In genomic region chr14:35342160-35343010, GRCh38 we compare ENCODE assay signal across 9 cellular contexts. TPM values are rescaled to one million over a fixed set of nuclear protein-coding genes. Genes with fewer than 3 reads are reported as not detected.
DNase-seq lines count a peak whose midpoint lies in the region; ATAC-seq and TF ChIP-seq lines count a peak whose summit lies in the region.
"Had no signal": no experiment of that assay in that cellular context is flagged by ENCODE, and none has a peak within 500 bp of the region (broad histone marks: within the 10 kb centered on the region; RNA-seq: fewer than 3 reads in every experiment).

No MANE protein-coding gene starts in this region.

- H3K27ac ChIP-seq in SK-N-SH (ENCODE audit: low read depth in 2 of 2, low read length in 1 of 2) (peak overlapping the region; percentile 18 to 58), heart left ventricle (peak overlapping the region; percentile 85 to 99 (median 94)), gastrocnemius medialis (peak overlapping the region; percentile 94 to 99 (median 96))

- DNase-seq in Daoy (ENCODE audit: low read depth) (peak; percentile 46), SK-N-SH (no peak), heart left ventricle (peak; percentile 54 to 84 (median 77)), gastrocnemius medialis (peak; percentile 75 to 93), iPS-NIHi7 (ENCODE audit: extremely low spot score) (no peak)
- no peak for DNase-seq in effector CD8-positive, alpha-beta T cell (lab: John Stamatoyannopoulos, UW)
- DNase-seq: activated CD4-positive, alpha-beta T cell treated with anti-CD3 and anti-CD28 coated beads for 4 hours had no signal

- POLR2A ChIA-PET in SK-N-SH (lab: Yijun Ruan, JAX): interaction anchor here (1.4 kb wide), 1 partner anchor 43 kb away, joined by 6 read pairs; no protein-coding TSS in a partner anchor

- no peak for TF ChIP-seq POLR2A in heart left ventricle (IDR thresholded peaks at IDR 0.05)
- TF ChIP-seq POLR2A in gastrocnemius medialis (IDR thresholded peaks at IDR 0.05): peak; percentile 32 to 62

- H3K79me2 ChIP-seq in SK-N-SH (ENCODE audit: insufficient read depth): no peaks in the 10 kb centered on the region

- CTCF ChIA-PET in SK-N-SH (lab: Yijun Ruan, JAX): no interaction called here

- H3K9me3 ChIP-seq in SK-N-SH: no peaks in the 10 kb centered on the region
- H3K9me3 ChIP-seq in heart left ventricle: no peaks in the 10 kb centered on the region
- no peaks in the 10 kb centered on the region for H3K9me3 ChIP-seq in gastrocnemius medialis

- H3K36me3 ChIP-seq in SK-N-SH (replicated peaks in 1 of 2; ENCODE audit: control insufficient read depth in 1 of 2, insufficient read depth in 2 of 2, low read length in 1 of 2): no peaks in the 10 kb centered on the region
- no peaks in the 10 kb centered on the region for H3K36me3 ChIP-seq in heart left ventricle
- H3K36me3 ChIP-seq in gastrocnemius medialis: no peaks in the 10 kb centered on the region

- in situ Hi-C loops in gastrocnemius medialis (cut with MboI; ENCODE audit: low sequenced_read_pairs in 4 of 4): no loop called here

- intact Hi-C loops in heart left ventricle (cut with DNase I): loop anchor here in 4 of 10 donors (5.0 kb wide), 2 partner anchors 45 to 60 kb away; partner anchors contain the start of gene NFKBIA (in 1 of the 4)
- intact Hi-C loops in gastrocnemius medialis (cut with DNase I; ENCODE audit: low total_unique reads): loop anchor here (1.0 kb wide), 2 partner anchors 42 to 62 kb away; partner anchors contain the start of gene NFKBIA

- 0 out of 2 replicates have a peak overlapping the region, but pooled peaks have one; percentile 10 for H3K4me2 ChIP-seq in SK-N-SH

- no peak for TF ChIP-seq RAD21 in SK-N-SH (IDR thresholded peaks at IDR 0.05; ENCODE audit: low read length)

- no peak for TF ChIP-seq CTCF in SK-N-SH (IDR thresholded peaks at IDR 0.05)
- TF ChIP-seq CTCF in heart left ventricle (IDR thresholded peaks at IDR 0.05): no peak
- peak in 1 of 5 experiments; percentile 7 for TF ChIP-seq CTCF in gastrocnemius medialis (IDR thresholded peaks at IDR 0.05 in 4 of 5, conservative IDR thresholded peaks at IDR 0.05 in 1 of 5)

- no peaks in the 10 kb centered on the region for H4K20me1 ChIP-seq in SK-N-SH (ENCODE audit: insufficient read depth)

- no peaks in the 10 kb centered on the region for H3F3A ChIP-seq in SK-N-SH (replicated peaks; ENCODE audit: insufficient read depth)

- no peak for TF ChIP-seq EP300 in SK-N-SH (IDR thresholded peaks at IDR 0.05; ENCODE audit: borderline replicate concordance in 1 of 2, low read depth in 1 of 2, low read length in 1 of 2)

- ATAC-seq in heart left ventricle: peak; percentile 54 to 72 (median 60)
- peak; percentile 82 for ATAC-seq in gastrocnemius medialis
- ATAC-seq in GM19467 (IDR thresholded peaks at IDR 0.05; ENCODE audit: unreplicated experiment): no peak
- ATAC-seq in HG02885 (IDR thresholded peaks at IDR 0.05; ENCODE audit: poor library complexity, unreplicated experiment): no peak

- WGBS in SK-N-SH (ENCODE audit: low lambda C conversion rate): 86% methylated on average over 8 of the region's 20 CpGs
- WGBS in heart left ventricle, 4 donors: 32 to 43% (median 37%) methylated on average over 14 to 20 of the region's 20 CpGs

- H3K9me2 ChIP-seq in SK-N-SH: no peaks in the 10 kb centered on the region

- no peaks in the 10 kb centered on the region for H3K27me3 ChIP-seq in SK-N-SH (ENCODE audit: insufficient read depth)
- no peaks in the 10 kb centered on the region for H3K27me3 ChIP-seq in heart left ventricle
- H3K27me3 ChIP-seq in gastrocnemius medialis: no peaks in the 10 kb centered on the region

- H2AFZ ChIP-seq in SK-N-SH (ENCODE audit: low read depth): peak overlapping the region; percentile 78

- peaks cover 14 to 17% of the 10 kb centered on the region in 2 experiments; a peak in 2 of 4 replicates for H3K4me1 ChIP-seq in SK-N-SH (ENCODE audit: control insufficient read depth in 1 of 2, insufficient read depth in 2 of 2, low read depth in 1 of 2, low read length in 1 of 2)
- H3K4me1 ChIP-seq in heart left ventricle: peaks cover 12 to 66% (median 39%) of the 10 kb centered on the region in 12 donors
- H3K4me1 ChIP-seq in gastrocnemius medialis: peaks cover 22 to 26% of the 10 kb centered on the region in 2 donors

- H3K9ac ChIP-seq in SK-N-SH: no peak overlapping the region

- H3K4me3 ChIP-seq in SK-N-SH (ENCODE audit: low read depth in 2 of 2, low read length in 1 of 2) (no peak overlapping the region), heart left ventricle (peak overlapping the region in 10 of 12 donors; percentile 14 to 51 (median 38)), gastrocnemius medialis (peak overlapping the region; percentile 47 to 57 (median 50))

TF ChIP-seq in SK-N-SH, 30 proteins besides CTCF, POLR2A, EP300 and RAD21 (continues in another document):
- TF ChIP-seq TAF1 (IDR thresholded peaks at IDR 0.05; ENCODE audit: borderline replicate concordance, low read depth, low read length): no peak
- no peak for TF ChIP-seq IRF3 (IDR thresholded peaks at IDR 0.05; ENCODE audit: low read depth, low read length)
- no peak for TF ChIP-seq FOXJ3 (CRISPR knock-in tag; IDR thresholded peaks at IDR 0.05)
- TF ChIP-seq POLR2AphosphoS5 (IDR thresholded peaks at IDR 0.05; ENCODE audit: low read depth, low read length): no peak
- TF ChIP-seq RFX5 (IDR thresholded peaks at IDR 0.05; ENCODE audit: low read length): no peak
- TF ChIP-seq REST (IDR thresholded peaks at IDR 0.05; ENCODE audit: low read depth, low read length): no peak
- TF ChIP-seq SIN3A (IDR thresholded peaks at IDR 0.05; ENCODE audit: borderline replicate concordance, low read depth, low read length): no peak
- TF ChIP-seq USF1 (IDR thresholded peaks at IDR 0.05; ENCODE audit: borderline replicate concordance, low read depth): no peak
- TF ChIP-seq GATA2 (CRISPR knock-in tag; IDR thresholded peaks at IDR 0.05): no peak
- TF ChIP-seq MAX (IDR thresholded peaks at IDR 0.05; ENCODE audit: low read depth): no peak
- no peak for TF ChIP-seq GABPA (IDR thresholded peaks at IDR 0.05; ENCODE audit: low read depth)
- no peak for TF ChIP-seq RXRA (IDR thresholded peaks at IDR 0.05; ENCODE audit: borderline replicate concordance, low read depth)
- TF ChIP-seq YY1 (IDR thresholded peaks at IDR 0.05; ENCODE audit: low read depth): no peak
- TF ChIP-seq JUND (IDR thresholded peaks at IDR 0.05): no peak
- TF ChIP-seq TCF12 (IDR thresholded peaks at IDR 0.05): no peak
- TF ChIP-seq TEAD4 (IDR thresholded peaks at IDR 0.05; ENCODE audit: borderline replicate concordance, insufficient read depth): no peak

RNA-seq across cellular contexts. Expression of gene PSMA6, which starts 50.2 kb away (rescaled TPM):
- 865 and 878 TPM in 2 replicates for total RNA-seq in Daoy (2014; rRNA removed; shearing (Covaris generic))
- polyA plus RNA-seq in SK-N-SH (2012; rRNA removed) (174 and 227 TPM in 2 replicates), heart left ventricle (100 to 1,000 TPM; 123 to 293 TPM)
- polyA plus RNA-seq in SK-N-SH (2012; cell fraction: cytosol; rRNA removed): 237 and 272 TPM in 2 replicates
- 74.5 and 150 TPM in 2 replicates for polyA plus RNA-seq in SK-N-SH (2012; cell fraction: nucleus; rRNA removed)
- total RNA-seq in heart left ventricle (100 to 1,000 TPM; 146 to 230 (median 176) TPM), gastrocnemius medialis (100 to 1,000 TPM; 323 to 502 (median 464) TPM)

Comparison
In these comparisons a context has a peak if more than half of its experiments do, and no peak if none do; other contexts are left out.
1. DNase-seq: peak in Daoy (single experiment), heart left ventricle (5 of 5) and gastrocnemius medialis (2 of 2); none in SK-N-SH (single experiment), effector CD8-positive, alpha-beta T cell (single experiment) and iPS-NIHi7 (single experiment).
2. H3K27ac ChIP-seq: peak in every context shown above with its lines; median percentile 96 in gastrocnemius medialis; 94 in heart left ventricle; 38 in SK-N-SH.
3. H3K4me3 ChIP-seq: peak in heart left ventricle (10 of 12) and gastrocnemius medialis (4 of 4); none in SK-N-SH (0 of 2).
4. ATAC-seq: peak in heart left ventricle (4 of 4) and gastrocnemius medialis (2 of 2); none in GM19467 (single experiment) and HG02885 (single experiment).
5. POLR2A ChIP-seq: peak in gastrocnemius medialis (2 of 2); none in heart left ventricle (0 of 2).